Comparison of ENCODE assay signal across 8 cellular contexts in the genomic region with DNA sequence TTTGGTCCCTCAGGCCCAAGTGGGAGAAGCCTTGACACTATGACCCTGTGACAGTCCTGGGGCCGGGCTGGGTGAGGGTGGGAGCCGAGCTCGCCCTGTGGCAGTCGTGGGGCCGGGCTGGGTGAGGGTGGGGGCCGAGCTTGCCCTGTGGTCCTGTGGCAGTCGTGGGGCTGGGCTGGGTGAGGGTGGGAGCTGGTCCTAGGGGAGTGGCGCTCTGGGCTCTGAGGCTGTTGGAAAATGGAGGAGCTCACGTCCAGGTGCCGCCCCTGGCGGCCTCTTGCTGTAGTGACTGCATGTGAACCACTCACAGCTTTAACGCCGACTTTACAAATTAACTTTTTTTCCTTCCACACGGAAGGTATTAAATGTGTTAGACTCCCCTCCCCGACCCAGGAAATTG.
DNase-seq lines count a peak whose midpoint lies in the region; ATAC-seq and TF ChIP-seq lines count a peak whose summit lies in the region.

No MANE protein-coding gene starts in this region.

- H3K27ac ChIP-seq in GM23338 (ENCODE audit: low read depth) = no peak overlapping the region

- H2AFZ ChIP-seq in GM23338 = no peak overlapping the region

- H3K4me1 ChIP-seq in GM23338 (ENCODE audit: insufficient read depth) = peaks cover 5% of the 10 kb centered on the region

- H3K27ac Mint-ChIP-seq in GM23338 = no peak overlapping the region

- H3K4me3 ChIP-seq in GM23338 (no peak overlapping the region), retinal pigment epithelial cell (ENCODE audit: low read length) (no peak overlapping the region)

- no peaks in the 10 kb centered on the region for H3F3A ChIP-seq in GM23338 (replicated peaks; ENCODE audit: low read depth)

- no peaks in the 10 kb centered on the region for H3K9me2 ChIP-seq in GM23338 (ENCODE audit: insufficient read depth)

- no peaks in the 10 kb centered on the region for H4K20me1 ChIP-seq in GM23338 (replicated peaks; ENCODE audit: insufficient read depth)

- no peaks in the 10 kb centered on the region for H3K36me3 Mint-ChIP-seq in GM23338 (ENCODE audit: low read depth)

- DNase-seq in CD1c-positive myeloid dendritic cell (ENCODE audit: extremely low spot score) (peak; percentile 30), GM23338 (ENCODE audit: low spot score) (peak; percentile 86), T-helper 9 cell (peak; percentile 4), germinal center (ENCODE audit: low spot score) (peak; percentile 43), retinal pigment epithelial cell (ENCODE audit: low read depth) (peak; percentile 2), GM19240 (ENCODE audit: insufficient read length, low spot score) (no peak), occipital lobe (lab: John Stamatoyannopoulos, UW) (no peak)

- H3K4me2 ChIP-seq in GM23338 = no peak overlapping the region

- H3K36me3 ChIP-seq in GM23338 (ENCODE audit: insufficient read depth) = no peaks in the 10 kb centered on the region

- peak; percentile 59 to 73 for TF ChIP-seq CTCF in GM23338 (conservative IDR thresholded peaks at IDR 0.05; ENCODE audit: low read depth in 2 of 2)
- peak; percentile 79 for TF ChIP-seq CTCF in retinal pigment epithelial cell (conservative IDR thresholded peaks at IDR 0.05; ENCODE audit: low read depth, low read length)

- H3K9me3 Mint-ChIP-seq in GM23338 = no peaks in the 10 kb centered on the region; the same call in 2 of the 3 replicates

- H3K4me1 Mint-ChIP-seq in GM23338 = peaks cover 20% of the 10 kb centered on the region

- H3K79me2 ChIP-seq in GM23338 (replicated peaks; ENCODE audit: insufficient read depth) = no peaks in the 10 kb centered on the region

- H3K27me3 Mint-ChIP-seq in GM23338 (ENCODE audit: insufficient read depth, low read depth, poor library complexity) = peaks cover 3% of the 10 kb centered on the region

- peak; percentile 96 for ATAC-seq in GM23338
- ATAC-seq in GM18511 (IDR thresholded peaks at IDR 0.05; ENCODE audit: unreplicated experiment) = no peak

- no peaks in the 10 kb centered on the region for H3K27me3 ChIP-seq in GM23338 (ENCODE audit: insufficient read depth)

- H3K4me3 Mint-ChIP-seq in GM23338 = no peak overlapping the region

TF ChIP-seq in GM23338, 12 proteins besides CTCF, POLR2A, EP300 and RAD21:
- TF ChIP-seq ZNF331 (CRISPR knock-in tag; IDR thresholded peaks at IDR 0.05; ENCODE audit: low read depth) (no peak), STAT1 (IDR thresholded peaks at IDR 0.05; ENCODE audit: unreplicated experiment) (no peak), ZNF114 (CRISPR knock-in tag; IDR thresholded peaks at IDR 0.05) (no peak), EZH2phosphoT487 (IDR thresholded peaks at IDR 0.05; ENCODE audit: unreplicated experiment) (no peak), NANOG (IDR thresholded peaks at IDR 0.05; ENCODE audit: borderline replicate concordance) (no peak), EZH2 (IDR thresholded peaks at IDR 0.05; ENCODE audit: low read depth, unreplicated experiment) (no peak), CREB1 (CRISPR knock-in tag; IDR thresholded peaks at IDR 0.05; ENCODE audit: low read depth) (no peak), JUNB (IDR thresholded peaks at IDR 0.05; ENCODE audit: unreplicated experiment) (no peak), POLR2AphosphoS5 (IDR thresholded peaks at IDR 0.05; ENCODE audit: low read depth) (no peak)
- TF ChIP-seq, protein P1, sequence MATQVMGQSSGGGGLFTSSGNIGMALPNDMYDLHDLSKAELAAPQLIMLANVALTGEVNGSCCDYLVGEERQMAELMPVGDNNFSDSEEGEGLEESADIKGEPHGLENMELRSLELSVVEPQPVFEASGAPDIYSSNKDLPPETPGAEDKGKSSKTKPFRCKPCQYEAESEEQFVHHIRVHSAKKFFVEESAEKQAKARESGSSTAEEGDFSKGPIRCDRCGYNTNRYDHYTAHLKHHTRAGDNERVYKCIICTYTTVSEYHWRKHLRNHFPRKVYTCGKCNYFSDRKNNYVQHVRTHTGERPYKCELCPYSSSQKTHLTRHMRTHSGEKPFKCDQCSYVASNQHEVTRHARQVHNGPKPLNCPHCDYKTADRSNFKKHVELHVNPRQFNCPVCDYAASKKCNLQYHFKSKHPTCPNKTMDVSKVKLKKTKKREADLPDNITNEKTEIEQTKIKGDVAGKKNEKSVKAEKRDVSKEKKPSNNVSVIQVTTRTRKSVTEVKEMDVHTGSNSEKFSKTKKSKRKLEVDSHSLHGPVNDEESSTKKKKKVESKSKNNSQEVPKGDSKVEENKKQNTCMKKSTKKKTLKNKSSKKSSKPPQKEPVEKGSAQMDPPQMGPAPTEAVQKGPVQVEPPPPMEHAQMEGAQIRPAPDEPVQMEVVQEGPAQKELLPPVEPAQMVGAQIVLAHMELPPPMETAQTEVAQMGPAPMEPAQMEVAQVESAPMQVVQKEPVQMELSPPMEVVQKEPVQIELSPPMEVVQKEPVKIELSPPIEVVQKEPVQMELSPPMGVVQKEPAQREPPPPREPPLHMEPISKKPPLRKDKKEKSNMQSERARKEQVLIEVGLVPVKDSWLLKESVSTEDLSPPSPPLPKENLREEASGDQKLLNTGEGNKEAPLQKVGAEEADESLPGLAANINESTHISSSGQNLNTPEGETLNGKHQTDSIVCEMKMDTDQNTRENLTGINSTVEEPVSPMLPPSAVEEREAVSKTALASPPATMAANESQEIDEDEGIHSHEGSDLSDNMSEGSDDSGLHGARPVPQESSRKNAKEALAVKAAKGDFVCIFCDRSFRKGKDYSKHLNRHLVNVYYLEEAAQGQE (IDR thresholded peaks at IDR 0.05; ENCODE audit: unreplicated experiment) = no peak
- TF ChIP-seq, protein P2, sequence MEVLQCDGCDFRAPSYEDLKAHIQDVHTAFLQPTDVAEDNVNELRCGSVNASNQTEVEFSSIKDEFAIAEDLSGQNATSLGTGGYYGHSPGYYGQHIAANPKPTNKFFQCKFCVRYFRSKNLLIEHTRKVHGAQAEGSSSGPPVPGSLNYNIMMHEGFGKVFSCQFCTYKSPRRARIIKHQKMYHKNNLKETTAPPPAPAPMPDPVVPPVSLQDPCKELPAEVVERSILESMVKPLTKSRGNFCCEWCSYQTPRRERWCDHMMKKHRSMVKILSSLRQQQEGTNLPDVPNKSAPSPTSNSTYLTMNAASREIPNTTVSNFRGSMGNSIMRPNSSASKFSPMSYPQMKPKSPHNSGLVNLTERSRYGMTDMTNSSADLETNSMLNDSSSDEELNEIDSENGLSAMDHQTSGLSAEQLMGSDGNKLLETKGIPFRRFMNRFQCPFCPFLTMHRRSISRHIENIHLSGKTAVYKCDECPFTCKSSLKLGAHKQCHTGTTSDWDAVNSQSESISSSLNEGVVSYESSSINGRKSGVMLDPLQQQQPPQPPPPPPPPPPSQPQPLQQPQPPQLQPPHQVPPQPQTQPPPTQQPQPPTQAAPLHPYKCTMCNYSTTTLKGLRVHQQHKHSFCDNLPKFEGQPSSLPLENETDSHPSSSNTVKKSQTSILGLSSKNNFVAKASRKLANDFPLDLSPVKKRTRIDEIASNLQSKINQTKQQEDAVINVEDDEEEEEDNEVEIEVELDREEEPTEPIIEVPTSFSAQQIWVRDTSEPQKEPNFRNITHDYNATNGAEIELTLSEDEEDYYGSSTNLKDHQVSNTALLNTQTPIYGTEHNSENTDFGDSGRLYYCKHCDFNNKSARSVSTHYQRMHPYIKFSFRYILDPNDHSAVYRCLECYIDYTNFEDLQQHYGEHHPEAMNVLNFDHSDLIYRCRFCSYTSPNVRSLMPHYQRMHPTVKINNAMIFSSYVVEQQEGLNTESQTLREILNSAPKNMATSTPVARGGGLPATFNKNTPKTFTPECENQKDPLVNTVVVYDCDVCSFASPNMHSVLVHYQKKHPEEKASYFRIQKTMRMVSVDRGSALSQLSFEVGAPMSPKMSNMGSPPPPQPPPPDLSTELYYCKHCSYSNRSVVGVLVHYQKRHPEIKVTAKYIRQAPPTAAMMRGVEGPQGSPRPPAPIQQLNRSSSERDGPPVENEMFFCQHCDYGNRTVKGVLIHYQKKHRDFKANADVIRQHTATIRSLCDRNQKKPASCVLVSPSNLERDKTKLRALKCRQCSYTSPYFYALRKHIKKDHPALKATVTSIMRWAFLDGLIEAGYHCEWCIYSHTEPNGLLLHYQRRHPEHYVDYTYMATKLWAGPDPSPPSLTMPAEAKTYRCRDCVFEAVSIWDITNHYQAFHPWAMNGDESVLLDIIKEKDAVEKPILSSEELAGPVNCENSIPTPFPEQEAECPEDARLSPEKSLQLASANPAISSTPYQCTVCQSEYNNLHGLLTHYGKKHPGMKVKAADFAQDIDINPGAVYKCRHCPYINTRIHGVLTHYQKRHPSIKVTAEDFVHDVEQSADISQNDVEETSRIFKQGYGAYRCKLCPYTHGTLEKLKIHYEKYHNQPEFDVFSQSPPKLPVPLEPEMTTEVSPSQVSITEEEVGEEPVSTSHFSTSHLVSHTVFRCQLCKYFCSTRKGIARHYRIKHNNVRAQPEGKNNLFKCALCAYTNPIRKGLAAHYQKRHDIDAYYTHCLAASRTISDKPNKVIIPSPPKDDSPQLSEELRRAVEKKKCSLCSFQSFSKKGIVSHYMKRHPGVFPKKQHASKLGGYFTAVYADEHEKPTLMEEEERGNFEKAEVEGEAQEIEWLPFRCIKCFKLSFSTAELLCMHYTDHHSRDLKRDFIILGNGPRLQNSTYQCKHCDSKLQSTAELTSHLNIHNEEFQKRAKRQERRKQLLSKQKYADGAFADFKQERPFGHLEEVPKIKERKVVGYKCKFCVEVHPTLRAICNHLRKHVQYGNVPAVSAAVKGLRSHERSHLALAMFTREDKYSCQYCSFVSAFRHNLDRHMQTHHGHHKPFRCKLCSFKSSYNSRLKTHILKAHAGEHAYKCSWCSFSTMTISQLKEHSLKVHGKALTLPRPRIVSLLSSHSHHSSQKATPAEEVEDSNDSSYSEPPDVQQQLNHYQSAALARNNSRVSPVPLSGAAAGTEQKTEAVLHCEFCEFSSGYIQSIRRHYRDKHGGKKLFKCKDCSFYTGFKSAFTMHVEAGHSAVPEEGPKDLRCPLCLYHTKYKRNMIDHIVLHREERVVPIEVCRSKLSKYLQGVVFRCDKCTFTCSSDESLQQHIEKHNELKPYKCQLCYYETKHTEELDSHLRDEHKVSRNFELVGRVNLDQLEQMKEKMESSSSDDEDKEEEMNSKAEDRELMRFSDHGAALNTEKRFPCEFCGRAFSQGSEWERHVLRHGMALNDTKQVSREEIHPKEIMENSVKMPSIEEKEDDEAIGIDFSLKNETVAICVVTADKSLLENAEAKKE (CRISPR knock-in tag; IDR thresholded peaks at IDR 0.05) = no peak
- TF ChIP-seq, protein P3, sequence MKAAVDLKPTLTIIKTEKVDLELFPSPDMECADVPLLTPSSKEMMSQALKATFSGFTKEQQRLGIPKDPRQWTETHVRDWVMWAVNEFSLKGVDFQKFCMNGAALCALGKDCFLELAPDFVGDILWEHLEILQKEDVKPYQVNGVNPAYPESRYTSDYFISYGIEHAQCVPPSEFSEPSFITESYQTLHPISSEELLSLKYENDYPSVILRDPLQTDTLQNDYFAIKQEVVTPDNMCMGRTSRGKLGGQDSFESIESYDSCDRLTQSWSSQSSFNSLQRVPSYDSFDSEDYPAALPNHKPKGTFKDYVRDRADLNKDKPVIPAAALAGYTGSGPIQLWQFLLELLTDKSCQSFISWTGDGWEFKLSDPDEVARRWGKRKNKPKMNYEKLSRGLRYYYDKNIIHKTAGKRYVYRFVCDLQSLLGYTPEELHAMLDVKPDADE (IDR thresholded peaks at IDR 0.05) = no peak

Comparison
In these comparisons a context has a peak if more than half of its experiments do, and no peak if none do; other contexts are left out.
1. DNase-seq: peak in CD1c-positive myeloid dendritic cell (single experiment), GM23338 (single experiment), T-helper 9 cell (single experiment), germinal center (single experiment) and retinal pigment epithelial cell (single experiment); none in GM19240 (single experiment) and occipital lobe (single experiment).